In the genomic region with DNA sequence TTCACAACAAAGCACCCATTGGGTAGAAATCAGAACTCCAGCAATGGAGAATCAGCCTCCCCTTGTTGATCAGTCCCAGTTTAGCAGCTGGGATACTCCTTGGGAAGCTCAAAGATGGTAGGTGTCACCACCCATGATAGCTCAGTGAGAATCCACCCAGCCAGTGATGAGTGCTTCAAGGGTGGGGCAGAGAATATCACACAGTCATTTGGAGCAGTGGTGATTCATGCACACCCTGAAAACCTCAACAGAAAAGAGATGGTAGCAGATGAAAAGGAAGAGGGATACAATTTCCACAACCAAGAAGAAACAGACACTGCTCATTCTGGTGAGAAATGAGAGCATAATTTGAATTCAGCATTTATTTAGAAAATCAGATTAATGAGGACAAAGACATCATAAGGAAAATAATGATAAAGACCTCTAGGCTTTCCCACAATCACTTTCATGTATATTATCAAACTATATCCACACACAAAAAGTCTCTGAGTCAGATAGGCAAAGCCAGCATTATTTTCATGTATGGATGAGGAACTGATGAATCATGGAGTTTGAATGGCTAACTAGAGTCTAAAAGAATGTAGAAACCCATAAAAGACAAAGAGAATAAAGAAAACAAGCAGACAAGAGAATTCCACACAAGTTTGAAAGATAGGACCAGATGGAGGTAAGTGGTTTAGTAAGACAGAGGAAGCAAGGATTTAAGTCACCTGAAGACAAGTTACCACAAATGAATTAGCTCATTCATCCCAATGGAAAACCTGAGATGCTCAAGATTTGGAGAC, we compare ENCODE assay signal across 10 cellular contexts.
A peak's percentile ranks its signal among the peaks of the same experiment; 100 is the strongest.
DNase-seq lines count a peak whose midpoint lies in the region; ATAC-seq and TF ChIP-seq lines count a peak whose summit lies in the region.
"Had no signal": no experiment of that assay in that cellular context is flagged by ENCODE, and none has a peak within 500 bp of the region (broad histone marks: within the 10 kb centered on the region; RNA-seq: fewer than 3 reads in every experiment).

No MANE protein-coding gene starts in this region.

- H3K4me3 ChIP-seq in IMR-90 (ENCODE audit: insufficient read depth, low read depth, low read length): no peak overlapping the region
- no peak overlapping the region for H3K4me3 ChIP-seq in upper lobe of right lung

- peak overlapping the region; percentile 4 to 32 for H3K27ac Mint-ChIP-seq in natural killer cell treated with Interleukin-12 subunit alpha and Interleukin-12 subunit beta and Interleukin-15 and Interleukin-18, amount 100 ng/mL, for 72 hours
- H3K27ac Mint-ChIP-seq in natural killer cell: no peak overlapping the region
- H3K27ac Mint-ChIP-seq: naive B cell had no signal

- H3K4ac ChIP-seq in IMR-90 (ENCODE audit: low read depth, low read length): peak overlapping the region; percentile 70

- peak overlapping the region; percentile 83; the same call in 1 of the 2 replicates for H3K18ac ChIP-seq in IMR-90 (ENCODE audit: low read depth, low read length)

- H3K27me3 ChIP-seq in IMR-90 (ENCODE audit: control insufficient read depth, insufficient read depth, low read length): no peaks in the 10 kb centered on the region
- H3K27me3 ChIP-seq in upper lobe of right lung: no peaks in the 10 kb centered on the region

- peak overlapping the region; percentile 29 for H3K14ac ChIP-seq in IMR-90 (replicated peaks; ENCODE audit: low read depth, low read length)

- peak overlapping the region; percentile 37; the same call in 1 of the 2 replicates for H3K23ac ChIP-seq in IMR-90 (ENCODE audit: low read depth, low read length)

- peak overlapping the region; percentile 32 for H3K27ac ChIP-seq in IMR-90 (ENCODE audit: insufficient read depth, low read length)
- H3K27ac ChIP-seq in upper lobe of right lung: peak overlapping the region; percentile 20

- in situ Hi-C loops in IMR-90 (cut with MboI; ENCODE audit: low sequenced_read_pairs) (no loop called here), GM13976 (cut with MboI; ENCODE audit: low sequenced_read_pairs, unreplicated experiment) (no loop called here)

- no peak overlapping the region for H3K4me3 Mint-ChIP-seq in natural killer cell treated with Interleukin-12 subunit alpha and Interleukin-12 subunit beta and Interleukin-15 and Interleukin-18, amount 100 ng/mL, for 72 hours
- H3K4me3 Mint-ChIP-seq in natural killer cell: no peak overlapping the region
- H3K4me3 Mint-ChIP-seq: naive B cell had no signal

- H2AK9ac ChIP-seq in IMR-90 (replicated peaks; ENCODE audit: low read depth, low read length, poor library complexity): no peak overlapping the region

- peaks cover 13% of the 10 kb centered on the region for H3K9me1 ChIP-seq in IMR-90 (ENCODE audit: insufficient read depth, low read length)

- peak overlapping the region; percentile 65 for H2AK5ac ChIP-seq in IMR-90 (ENCODE audit: low read depth, low read length)

- CTCF ChIA-PET in IMR-90 (lab: Yijun Ruan, JAX): no interaction called here

- H3K9ac ChIP-seq in IMR-90 (ENCODE audit: low read depth, low read length): no peak overlapping the region

- peak overlapping the region; percentile 87 for H2BK20ac ChIP-seq in IMR-90 (ENCODE audit: low read depth, low read length)

- H3K36me3 ChIP-seq in IMR-90 (ENCODE audit: control insufficient read depth, insufficient read depth, low read length) (no peaks in the 10 kb centered on the region), upper lobe of right lung (no peaks in the 10 kb centered on the region)

- H3K36me3 Mint-ChIP-seq in natural killer cell treated with Interleukin-12 subunit alpha and Interleukin-12 subunit beta and Interleukin-15 and Interleukin-18, amount 100 ng/mL, for 72 hours: no peaks in the 10 kb centered on the region
- H3K36me3 Mint-ChIP-seq in natural killer cell: no peaks in the 10 kb centered on the region
- H3K36me3 Mint-ChIP-seq: naive B cell had no signal

- H4K91ac ChIP-seq in IMR-90 (ENCODE audit: insufficient read depth, low read depth, low read length): peak overlapping the region; percentile 26; the same call in 1 of the 2 replicates

- no peaks in the 10 kb centered on the region for H3K79me1 ChIP-seq in IMR-90 (ENCODE audit: low read depth in 1 of 2, low read length in 2 of 2)

- no peak overlapping the region for H4K5ac ChIP-seq in IMR-90 (ENCODE audit: low read depth, low read length)

- peak overlapping the region; percentile 90 for H2BK120ac ChIP-seq in IMR-90 (ENCODE audit: low read depth, low read length)

- H4K20me1 ChIP-seq in IMR-90 (ENCODE audit: insufficient read depth, low read length): no peaks in the 10 kb centered on the region

- DNase-seq in natural killer cell treated with Interleukin-12 subunit alpha and Interleukin-12 subunit beta and Interleukin-15 and Interleukin-18, amount 100 ng/mL, for 72 hours (ENCODE audit: low spot score): no peak
- DNase-seq in natural killer cell (no peak), IMR-90 (peak; percentile 90), dedifferentiated amniotic fluid mesenchymal stem cell (ENCODE audit: extremely low spot score) (peak; percentile 49), upper lobe of right lung (no peak), GM13976 (ENCODE audit: low spot score) (no peak), NCI-H2029 (lab: John Stamatoyannopoulos, UW) (no peak), NCI-H748 (lab: John Stamatoyannopoulos, UW; ENCODE audit: unreplicated experiment) (no peak)
- DNase-seq: activated gamma-delta T cell treated with Interleukin-2 at 50 U/mL for 16 hours, naive B cell had no signal

- H3K4me1 Mint-ChIP-seq in natural killer cell treated with Interleukin-12 subunit alpha and Interleukin-12 subunit beta and Interleukin-15 and Interleukin-18, amount 100 ng/mL, for 72 hours (ENCODE audit: low read depth in 2 of 2): peaks cover 7 to 10% of the 10 kb centered on the region in 2 donors
- H3K4me1 Mint-ChIP-seq in natural killer cell: no peaks in the 10 kb centered on the region
- H3K4me1 Mint-ChIP-seq: naive B cell had no signal

- H3K56ac ChIP-seq in IMR-90 (ENCODE audit: extremely low read depth, insufficient read depth, low read length): 0 out of 2 replicates have a peak overlapping the region, but pooled peaks have one; percentile 5

- ATAC-seq in natural killer cell treated with Interleukin-12 subunit alpha and Interleukin-12 subunit beta and Interleukin-15 and Interleukin-18, amount 100 ng/mL, for 72 hours: peak; percentile 78 to 89
- ATAC-seq in natural killer cell (no peak), IMR-90 (ENCODE audit: low read depth) (peak; percentile 73), upper lobe of right lung (no peak)

- no peak for TF ChIP-seq RAD21 in IMR-90 (IDR thresholded peaks at IDR 0.05; ENCODE audit: low read length)

- TF ChIP-seq CTCF in natural killer cell (IDR thresholded peaks at IDR 0.05) (no peak), IMR-90 (conservative IDR thresholded peaks at IDR 0.05; ENCODE audit: low read depth, low read length) (no peak), upper lobe of right lung (IDR thresholded peaks at IDR 0.05) (no peak), GM13976 (IDR thresholded peaks at IDR 0.05; ENCODE audit: borderline replicate concordance, control extremely low read depth, extremely low read depth, insufficient read depth, missing control alignments) (no peak)

- H3K9me3 ChIP-seq in IMR-90 (ENCODE audit: control insufficient read depth, insufficient read depth, low read length) (no peaks in the 10 kb centered on the region), upper lobe of right lung (no peaks in the 10 kb centered on the region)

- H3K9me3 Mint-ChIP-seq in natural killer cell treated with Interleukin-12 subunit alpha and Interleukin-12 subunit beta and Interleukin-15 and Interleukin-18, amount 100 ng/mL, for 72 hours: no peaks in the 10 kb centered on the region
- H3K9me3 Mint-ChIP-seq in natural killer cell: no peaks in the 10 kb centered on the region
- H3K9me3 Mint-ChIP-seq: naive B cell had no signal

- POLR2A ChIA-PET in IMR-90 (lab: Charles Lee; ENCODE audit: unreplicated experiment): no interaction called here

- H4K8ac ChIP-seq in IMR-90 (ENCODE audit: low read depth in 2 of 2, low read length in 2 of 2): peak overlapping the region; percentile 22 to 58; a peak in 3 of 4 replicates

- BruUV-seq in IMR-90 (replicated peaks; lab: Mats Ljungman, UMichigan): no TSS peak

- TF ChIP-seq POLR2A in IMR-90 (IDR thresholded peaks at IDR 0.05; ENCODE audit: low read depth, low read length): no peak

- intact Hi-C loops in natural killer cell (cut with micrococcal nuclease): no loop called here
- intact Hi-C loops in IMR-90 (cut with micrococcal nuclease): no loop called here
- intact Hi-C loops in upper lobe of right lung (cut with DNase I): no loop called here

- H3K27me3 Mint-ChIP-seq in natural killer cell treated with Interleukin-12 subunit alpha and Interleukin-12 subunit beta and Interleukin-15 and Interleukin-18, amount 100 ng/mL, for 72 hours: peaks cover 19 to 34% of the 10 kb centered on the region in 2 donors
- H3K27me3 Mint-ChIP-seq in natural killer cell (ENCODE audit: low read depth in 2 of 2): peaks cover 2 to 20% of the 10 kb centered on the region in 2 donors

- H3K4me1 ChIP-seq in IMR-90 (ENCODE audit: control insufficient read depth, insufficient read depth, low read length) (peaks cover 6% of the 10 kb centered on the region), upper lobe of right lung (peaks cover 6% of the 10 kb centered on the region)

- no peak overlapping the region for H2AFZ ChIP-seq in IMR-90 (replicated peaks; ENCODE audit: low read length, poor library complexity)

- peak overlapping the region; percentile 75; the same call in 2 of the 3 replicates for H2BK15ac ChIP-seq in IMR-90 (ENCODE audit: low read depth, low read length)

- peak overlapping the region; percentile 84 for H2BK5ac ChIP-seq in IMR-90 (ENCODE audit: low read depth, low read length, poor library complexity, severe bottlenecking)

- peak overlapping the region; percentile 57; the same call in 1 of the 2 replicates for H3K4me2 ChIP-seq in IMR-90 (ENCODE audit: low read depth, low read length)

- dilution Hi-C loops in IMR-90 (cut with HindIII; ENCODE audit: low sequenced_read_pairs, unreplicated experiment): no loop called here

TF ChIP-seq in IMR-90, 13 proteins besides CTCF, POLR2A, EP300 and RAD21 (continues in another document):
- no peak for TF ChIP-seq ELK1 (IDR thresholded peaks at IDR 0.05; ENCODE audit: borderline replicate concordance, low read depth, low read length)
- TF ChIP-seq RFX5 (IDR thresholded peaks at IDR 0.05; ENCODE audit: low read depth, low read length): no peak
- TF ChIP-seq MAZ (IDR thresholded peaks at IDR 0.05; ENCODE audit: borderline replicate concordance, low read depth, low read length): no peak
- TF ChIP-seq NFE2L2 (IDR thresholded peaks at IDR 0.05; ENCODE audit: low read depth, low read length): no peak
- TF ChIP-seq RCOR1 (IDR thresholded peaks at IDR 0.05; ENCODE audit: insufficient replicate concordance, low read length): peak; percentile 11

Comparison
In these comparisons a context has a peak if more than half of its experiments do, and no peak if none do; other contexts are left out.
1. ATAC-seq: peak in natural killer cell treated with Interleukin-12 subunit alpha and Interleukin-12 subunit beta and Interleukin-15 and Interleukin-18, amount 100 ng/mL, for 72 hours (2 of 2) and IMR-90 (single experiment); none in natural killer cell (0 of 3) and upper lobe of right lung (single experiment).
2. H3K27ac Mint-ChIP-seq: peak in natural killer cell treated with Interleukin-12 subunit alpha and Interleukin-12 subunit beta and Interleukin-15 and Interleukin-18, amount 100 ng/mL, for 72 hours (2 of 2); none in natural killer cell (0 of 2).
3. DNase-seq: peak in IMR-90 (single experiment) and dedifferentiated amniotic fluid mesenchymal stem cell (single experiment); none in natural killer cell treated with Interleukin-12 subunit alpha and Interleukin-12 subunit beta and Interleukin-15 and Interleukin-18, amount 100 ng/mL, for 72 hours (single experiment), natural killer cell (single experiment), upper lobe of right lung (single experiment), GM13976 (single experiment), NCI-H2029 (single experiment) and NCI-H748 (single experiment).